Comparison of ENCODE assay signal across 16 cellular contexts in the genomic region with DNA sequence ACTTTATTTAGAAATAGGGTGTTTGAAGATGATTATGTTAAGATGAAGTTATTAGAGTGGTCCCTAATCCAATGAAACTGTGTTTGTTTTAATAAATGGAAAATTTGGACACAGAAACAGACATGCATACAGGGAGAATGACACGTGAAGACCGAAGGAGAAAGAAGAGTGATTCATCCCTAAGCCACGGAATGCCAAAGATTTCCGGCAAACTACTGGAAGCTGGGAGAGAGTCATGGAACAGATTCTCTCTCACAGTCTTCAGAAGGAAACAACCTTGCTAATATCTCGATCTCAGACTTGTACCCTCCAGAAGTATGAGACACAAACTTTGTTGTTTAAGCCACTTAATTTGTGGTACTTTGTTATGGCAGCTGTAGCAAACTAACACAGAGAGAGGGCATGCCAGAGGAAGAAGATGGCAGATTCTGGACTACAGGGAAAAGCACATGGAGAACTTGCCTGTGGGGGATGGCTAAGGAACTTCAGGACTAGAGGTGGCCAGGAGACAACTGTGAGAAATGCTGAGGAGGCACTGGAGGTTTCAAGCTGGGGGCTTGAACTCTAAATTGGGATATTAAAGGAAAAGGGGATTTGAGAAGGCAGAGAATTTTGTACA.
A peak's percentile ranks its signal among the peaks of the same experiment; 100 is the strongest.
DNase-seq lines count a peak whose midpoint lies in the region; ATAC-seq and TF ChIP-seq lines count a peak whose summit lies in the region.
"Had no signal": no experiment of that assay in that cellular context is flagged by ENCODE, and none has a peak within 500 bp of the region (broad histone marks: within the 10 kb centered on the region; RNA-seq: fewer than 3 reads in every experiment).

No MANE protein-coding gene starts in this region.

- H3K27ac ChIP-seq in GM23338 (ENCODE audit: low read depth): no peak overlapping the region
- H3K27ac ChIP-seq in adrenal gland: peak overlapping the region; percentile 42 to 87 (median 82)
- H3K27ac ChIP-seq in smooth muscle cell (ENCODE audit: low read depth): peak overlapping the region; percentile 90
- H3K27ac ChIP-seq in colonic mucosa: no peak overlapping the region
- H3K27ac ChIP-seq: WERI-Rb-1 had no signal

- no peaks in the 10 kb centered on the region for H3K9me2 ChIP-seq in GM23338 (ENCODE audit: insufficient read depth)

- intact Hi-C loops in adrenal gland (cut with DNase I): no loop called here
- intact Hi-C loops in activated CD4-positive, alpha-beta memory T cell treated with anti-CD3 and anti-CD28 coated beads for 36 hours (cut with micrococcal nuclease): no loop called here
- intact Hi-C loops in colonic mucosa (cut with DNase I): no loop called here

- H3K27ac Mint-ChIP-seq in GM23338 (peak overlapping the region; percentile 71; the same call in 1 of the 2 replicates), glutamatergic neuron (ENCODE audit: unreplicated experiment) (no peak overlapping the region)
- H3K27ac Mint-ChIP-seq in activated CD4-positive, alpha-beta memory T cell treated with anti-CD3 and anti-CD28 coated beads for 36 hours: no peak overlapping the region
- H3K27ac Mint-ChIP-seq: CD4-positive, CD25-positive, alpha-beta regulatory T cell; stimulated activated naive CD8-positive, alpha-beta T cell treated with anti-CD3 and anti-CD28 coated beads, Interleukin-15, Interleukin-2, amounts not matched to agents 100 ng/mL and 50 ng/mL, for 24 hours had no signal

- H3K36me3 Mint-ChIP-seq in GM23338 (ENCODE audit: low read depth) (no peaks in the 10 kb centered on the region), glutamatergic neuron (ENCODE audit: unreplicated experiment) (no peaks in the 10 kb centered on the region)
- H3K36me3 Mint-ChIP-seq in activated CD4-positive, alpha-beta memory T cell treated with anti-CD3 and anti-CD28 coated beads for 36 hours: no peaks in the 10 kb centered on the region
- H3K36me3 Mint-ChIP-seq: CD4-positive, CD25-positive, alpha-beta regulatory T cell had no signal

- H3K79me2 ChIP-seq in GM23338 (replicated peaks; ENCODE audit: insufficient read depth): no peaks in the 10 kb centered on the region
- H3K79me2 ChIP-seq in smooth muscle cell (ENCODE audit: low read depth): no peaks in the 10 kb centered on the region

- H3K9ac ChIP-seq in smooth muscle cell (ENCODE audit: low read depth) (peak overlapping the region; percentile 61), colonic mucosa (ENCODE audit: low read depth in 2 of 2, low read length in 2 of 2) (no peak overlapping the region)

- H3K4me2 ChIP-seq in GM23338: no peak overlapping the region
- peak overlapping the region; percentile 82 for H3K4me2 ChIP-seq in smooth muscle cell

- H3K27me3 Mint-ChIP-seq in GM23338 (ENCODE audit: insufficient read depth, low read depth, poor library complexity) (no peaks in the 10 kb centered on the region), glutamatergic neuron (ENCODE audit: unreplicated experiment) (no peaks in the 10 kb centered on the region)
- H3K27me3 Mint-ChIP-seq in activated CD4-positive, alpha-beta memory T cell treated with anti-CD3 and anti-CD28 coated beads for 36 hours: no peaks in the 10 kb centered on the region
- H3K27me3 Mint-ChIP-seq: CD4-positive, CD25-positive, alpha-beta regulatory T cell; stimulated activated naive CD8-positive, alpha-beta T cell treated with anti-CD3 and anti-CD28 coated beads, Interleukin-15, Interleukin-2, amounts not matched to agents 100 ng/mL and 50 ng/mL, for 24 hours had no signal

- TF ChIP-seq POLR2A in adrenal gland (IDR thresholded peaks at IDR 0.05): peak in 1 of 2 donors; percentile 44

- no peak overlapping the region for H3K4me3 Mint-ChIP-seq in GM23338
- no peak overlapping the region for H3K4me3 Mint-ChIP-seq in activated CD4-positive, alpha-beta memory T cell treated with anti-CD3 and anti-CD28 coated beads for 36 hours
- H3K4me3 Mint-ChIP-seq in glutamatergic neuron (ENCODE audit: unreplicated experiment): no peak overlapping the region
- H3K4me3 Mint-ChIP-seq: stimulated activated naive CD8-positive, alpha-beta T cell treated with anti-CD3 and anti-CD28 coated beads, Interleukin-15, Interleukin-2, amounts not matched to agents 100 ng/mL and 50 ng/mL, for 24 hours had no signal

- WGBS in adrenal gland, 4 donors: 41 to 59% (median 46%) methylated on average over 5 of the region's 5 CpGs
- WGBS in smooth muscle cell (ENCODE audit: low lambda C conversion rate): 12% methylated on average over 5 of the region's 5 CpGs

- H3F3A ChIP-seq in GM23338 (replicated peaks; ENCODE audit: low read depth) (no peaks in the 10 kb centered on the region), smooth muscle cell (ENCODE audit: low read depth) (no peaks in the 10 kb centered on the region)

- DNase-seq in GM23338 (ENCODE audit: low spot score): no peak
- DNase-seq in adrenal gland: peak in 6 of 7 donors; percentile 32 to 68 (median 66)
- peak; percentile 0 for DNase-seq in glomerular visceral epithelial cell (ENCODE audit: extremely low spot score)
- DNase-seq in smooth muscle cell (lab: John Stamatoyannopoulos, UW; ENCODE audit: unreplicated experiment): no peak
- no peak for DNase-seq in activated CD4-positive, alpha-beta memory T cell treated with anti-CD3 and anti-CD28 coated beads for 36 hours
- no peak for DNase-seq in colonic mucosa
- no peak for DNase-seq in retina
- no peak for DNase-seq in glutamatergic neuron
- DNase-seq: activated CD8-positive, alpha-beta memory T cell treated with anti-CD3 and anti-CD28 coated beads, Interleukin-2, amount 50 U/mL, for 48 hours; CD4-positive, CD25-positive, alpha-beta regulatory T cell; effector memory CD4-positive, alpha-beta T cell; NCI-H345; Peyer's patch; stimulated activated CD4-positive, alpha-beta T cell treated with anti-CD3 and anti-CD28 coated beads, Interleukin-2, amount 100 ng/mL, for 48 hours; WERI-Rb-1 had no signal

- H3K9me3 ChIP-seq in adrenal gland (replicated peaks in 1 of 3): no peaks in the 10 kb centered on the region
- H3K9me3 ChIP-seq in smooth muscle cell (replicated peaks; ENCODE audit: low read depth): no peaks in the 10 kb centered on the region
- H3K9me3 ChIP-seq in colonic mucosa: no peaks in the 10 kb centered on the region
- H3K9me3 ChIP-seq: Peyer's patch had no signal

- no peaks in the 10 kb centered on the region for H4K20me1 ChIP-seq in GM23338 (replicated peaks; ENCODE audit: insufficient read depth)
- no peaks in the 10 kb centered on the region for H4K20me1 ChIP-seq in smooth muscle cell (ENCODE audit: low read depth)

- H3K27me3 ChIP-seq in GM23338 (ENCODE audit: insufficient read depth) (no peaks in the 10 kb centered on the region), adrenal gland (no peaks in the 10 kb centered on the region), smooth muscle cell (ENCODE audit: low read depth) (no peaks in the 10 kb centered on the region), colonic mucosa (no peaks in the 10 kb centered on the region)
- H3K27me3 ChIP-seq: Peyer's patch had no signal

- H3K4me1 ChIP-seq in GM23338 (ENCODE audit: insufficient read depth) (peaks cover 12% of the 10 kb centered on the region), adrenal gland (replicated peaks in 1 of 2) (peaks cover 19 to 30% of the 10 kb centered on the region in 2 donors), smooth muscle cell (ENCODE audit: low read depth) (peaks cover 30% of the 10 kb centered on the region), colonic mucosa (no peaks in the 10 kb centered on the region)
- H3K4me1 ChIP-seq: Peyer's patch had no signal

- H3K4me1 Mint-ChIP-seq in GM23338 (peaks cover 19% of the 10 kb centered on the region), glutamatergic neuron (ENCODE audit: low read depth, unreplicated experiment) (no peaks in the 10 kb centered on the region)
- no peaks in the 10 kb centered on the region for H3K4me1 Mint-ChIP-seq in activated CD4-positive, alpha-beta memory T cell treated with anti-CD3 and anti-CD28 coated beads for 36 hours (ENCODE audit: low read depth)
- H3K4me1 Mint-ChIP-seq: CD4-positive, CD25-positive, alpha-beta regulatory T cell had no signal

- H3K9me3 Mint-ChIP-seq in GM23338: no peaks in the 10 kb centered on the region; the same call in 2 of the 3 replicates
- peaks cover 2% of the 10 kb centered on the region for H3K9me3 Mint-ChIP-seq in activated CD4-positive, alpha-beta memory T cell treated with anti-CD3 and anti-CD28 coated beads for 36 hours
- H3K9me3 Mint-ChIP-seq in glutamatergic neuron (ENCODE audit: unreplicated experiment): no peaks in the 10 kb centered on the region

- POLR2A ChIA-PET in activated CD4-positive, alpha-beta memory T cell treated with anti-CD3 and anti-CD28 coated beads for 36 hours (lab: Charles Lee): no interaction called here

- ATAC-seq in GM23338: no peak

- TF ChIP-seq CTCF in GM23338 (conservative IDR thresholded peaks at IDR 0.05; ENCODE audit: low read depth in 2 of 2) (no peak), adrenal gland (IDR thresholded peaks at IDR 0.05) (no peak), smooth muscle cell (IDR thresholded peaks at IDR 0.05; ENCODE audit: borderline replicate concordance, insufficient read depth, poor library complexity, severe bottlenecking) (no peak), colonic mucosa (IDR thresholded peaks at IDR 0.05) (no peak), glutamatergic neuron (IDR thresholded peaks at IDR 0.05; ENCODE audit: partially characterized antibody, unreplicated experiment) (no peak)

- H3K36me3 ChIP-seq in GM23338 (ENCODE audit: insufficient read depth) (no peaks in the 10 kb centered on the region), adrenal gland (replicated peaks in 1 of 2) (no peaks in the 10 kb centered on the region), smooth muscle cell (ENCODE audit: low read depth) (no peaks in the 10 kb centered on the region), colonic mucosa (no peaks in the 10 kb centered on the region)
- H3K36me3 ChIP-seq: Peyer's patch, WERI-Rb-1 had no signal

- CTCF ChIA-PET in activated CD4-positive, alpha-beta memory T cell treated with anti-CD3 and anti-CD28 coated beads for 36 hours (lab: Charles Lee): no interaction called here

- H2AFZ ChIP-seq in GM23338 (no peak overlapping the region), smooth muscle cell (ENCODE audit: low read depth) (peak overlapping the region; percentile 81)

- H3K4me3 ChIP-seq in GM23338: no peak overlapping the region
- no peak overlapping the region for H3K4me3 ChIP-seq in adrenal gland
- H3K4me3 ChIP-seq in smooth muscle cell: no peak overlapping the region
- no peak overlapping the region for H3K4me3 ChIP-seq in colonic mucosa
- H3K4me3 ChIP-seq: Peyer's patch had no signal

Comparison
In these comparisons a context has a peak if more than half of its experiments do, and no peak if none do; other contexts are left out.
1. DNase-seq: peak in adrenal gland (6 of 7) and glomerular visceral epithelial cell (single experiment); none in GM23338 (single experiment), smooth muscle cell (single experiment), activated CD4-positive, alpha-beta memory T cell treated with anti-CD3 and anti-CD28 coated beads for 36 hours (single experiment), colonic mucosa (single experiment), retina (single experiment) and glutamatergic neuron (single experiment).
2. H3K27ac ChIP-seq: peak in adrenal gland (5 of 5) and smooth muscle cell (single experiment); none in GM23338 (single experiment) and colonic mucosa (single experiment).